In the genomic region with DNA sequence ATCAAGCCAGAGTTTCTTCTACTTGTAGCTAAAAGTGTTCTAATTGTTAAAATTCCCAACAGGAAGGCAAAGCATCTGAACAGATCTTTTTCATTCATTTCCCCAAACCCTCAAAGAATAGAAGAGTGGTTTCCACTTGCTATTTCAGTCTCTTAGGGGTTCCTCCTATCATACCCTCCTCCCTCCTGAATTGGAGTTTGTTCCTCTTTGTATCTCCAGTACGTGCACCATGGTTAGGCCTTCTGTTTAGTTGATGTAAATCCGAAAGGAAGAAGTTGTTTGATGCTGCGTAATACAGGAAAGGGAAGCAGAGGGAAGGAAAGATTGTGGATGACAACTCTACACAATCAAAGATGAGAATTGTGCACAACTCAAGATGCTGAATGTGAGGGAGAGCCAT, we compare ENCODE assay signal across 29 cellular contexts.
DNase-seq lines count a peak whose midpoint lies in the region; ATAC-seq and TF ChIP-seq lines count a peak whose summit lies in the region.
"Had no signal": no experiment of that assay in that cellular context is flagged by ENCODE, and none has a peak within 500 bp of the region (broad histone marks: within the 10 kb centered on the region; RNA-seq: fewer than 3 reads in every experiment).

No MANE protein-coding gene starts in this region.

- intact Hi-C loops in left lung (cut with DNase I) (no loop called here), lower leg skin (cut with DNase I; ENCODE audit: low total_unique reads) (no loop called here)
- intact Hi-C loops in activated T-helper 2 cell treated with anti-CD3 and anti-CD28 coated beads, Interferon-gamma antibody, Interleukin-2, Interleukin-4, amounts not matched to agents 10 μg/mL and 5 μg/mL and 100 μg/mL, durations not matched to agents 14 hours and 24 hours and 36 hours (cut with micrococcal nuclease) = no loop called here

- no peaks in the 10 kb centered on the region for H3K36me3 Mint-ChIP-seq in stimulated activated memory B cell treated with anti-CD40 and anti-IgM and Interleukin-4, amounts not matched to agents 10 μg/mL and 1 μg/mL and 100 μg/mL, for 72 hours
- H3K36me3 Mint-ChIP-seq in activated T-helper 2 cell treated with anti-CD3 and anti-CD28 coated beads, Interferon-gamma antibody, Interleukin-2, Interleukin-4, amounts not matched to agents 10 μg/mL and 5 μg/mL and 100 μg/mL, durations not matched to agents 14 hours and 24 hours and 36 hours (ENCODE audit: low read depth) = no peaks in the 10 kb centered on the region
- H3K36me3 Mint-ChIP-seq: activated naive CD4-positive, alpha-beta T cell treated with anti-CD3 and anti-CD28 coated beads, Interleukin-2, amount 50 U/mL, for 72 hours; CD4-positive, CD25-positive, alpha-beta regulatory T cell; immature natural killer cell; mesothelial cell of epicardium; naive B cell had no signal

- peaks cover 6% of the 10 kb centered on the region for H3K27me3 Mint-ChIP-seq in stimulated activated memory B cell treated with anti-CD40 and anti-IgM and Interleukin-4, amounts not matched to agents 10 μg/mL and 1 μg/mL and 100 μg/mL, for 72 hours
- peaks cover 3% of the 10 kb centered on the region for H3K27me3 Mint-ChIP-seq in activated T-helper 2 cell treated with anti-CD3 and anti-CD28 coated beads, Interferon-gamma antibody, Interleukin-2, Interleukin-4, amounts not matched to agents 10 μg/mL and 5 μg/mL and 100 μg/mL, durations not matched to agents 14 hours and 24 hours and 36 hours (ENCODE audit: low read depth)

- ATAC-seq in left lung (peak; percentile 43), HG03378 (IDR thresholded peaks at IDR 0.05; ENCODE audit: unreplicated experiment) (no peak)
- ATAC-seq in stimulated activated memory B cell treated with anti-CD40 and anti-IgM and Interleukin-4, amounts not matched to agents 10 μg/mL and 1 μg/mL and 100 μg/mL, for 72 hours = no peak
- ATAC-seq: activated naive CD4-positive, alpha-beta T cell treated with anti-CD3 and anti-CD28 coated beads, Interleukin-2, amount 50 U/mL, for 72 hours; left colon; PC-3 had no signal

- no peak overlapping the region for H3K27ac ChIP-seq in left lung
- H3K27ac ChIP-seq: neutrophil, prostate gland, sigmoid colon, tibial nerve had no signal

- 71 to 77% methylated on average over 3 of the region's 3 CpGs for WGBS in lower leg skin, 2 donors

- H3K36me3 ChIP-seq in left lung = no peaks in the 10 kb centered on the region
- H3K36me3 ChIP-seq: neutrophil, prostate gland, sigmoid colon, tibial nerve had no signal

- H3K27ac Mint-ChIP-seq in stimulated activated memory B cell treated with anti-CD40 and anti-IgM and Interleukin-4, amounts not matched to agents 10 μg/mL and 1 μg/mL and 100 μg/mL, for 72 hours = no peak overlapping the region
- H3K27ac Mint-ChIP-seq in activated T-helper 2 cell treated with anti-CD3 and anti-CD28 coated beads, Interferon-gamma antibody, Interleukin-2, Interleukin-4, amounts not matched to agents 10 μg/mL and 5 μg/mL and 100 μg/mL, durations not matched to agents 14 hours and 24 hours and 36 hours = no peak overlapping the region
- H3K27ac Mint-ChIP-seq: activated naive CD4-positive, alpha-beta T cell treated with anti-CD3 and anti-CD28 coated beads, Interleukin-2, amount 50 U/mL, for 72 hours; CD4-positive, CD25-positive, alpha-beta regulatory T cell; immature natural killer cell; mesothelial cell of epicardium; naive B cell had no signal

- H3K4me1 Mint-ChIP-seq in stimulated activated memory B cell treated with anti-CD40 and anti-IgM and Interleukin-4, amounts not matched to agents 10 μg/mL and 1 μg/mL and 100 μg/mL, for 72 hours = no peaks in the 10 kb centered on the region
- H3K4me1 Mint-ChIP-seq in activated T-helper 2 cell treated with anti-CD3 and anti-CD28 coated beads, Interferon-gamma antibody, Interleukin-2, Interleukin-4, amounts not matched to agents 10 μg/mL and 5 μg/mL and 100 μg/mL, durations not matched to agents 14 hours and 24 hours and 36 hours (ENCODE audit: low read depth) = no peaks in the 10 kb centered on the region
- H3K4me1 Mint-ChIP-seq: CD4-positive, CD25-positive, alpha-beta regulatory T cell; immature natural killer cell had no signal

- DNase-seq in CD1c-positive myeloid dendritic cell (ENCODE audit: extremely low spot score) (peak; percentile 39), Kasumi-1 (lab: John Stamatoyannopoulos, UW) (peak; percentile 88 to 94), OCI-M1 (lab: John Stamatoyannopoulos, UW) (peak; percentile 2), left lung (no peak), lower leg skin (ENCODE audit: low spot score in 2 of 2) (no peak)
- DNase-seq in activated T-helper 2 cell treated with anti-CD3 and anti-CD28 coated beads, Interferon-gamma antibody, Interleukin-2, Interleukin-4, amounts not matched to agents 10 μg/mL and 5 μg/mL and 100 μg/mL, durations not matched to agents 14 hours and 24 hours and 36 hours (ENCODE audit: low spot score) = no peak
- DNase-seq: activated CD4-positive, alpha-beta T cell treated with anti-CD3 and anti-CD28 coated beads for 48 hours; activated effector memory CD4-positive, alpha-beta T cell treated with Interleukin-2 at 50 U/mL for 16 hours; CD4-positive, CD25-positive, alpha-beta regulatory T cell; hypothalamus; immature natural killer cell; left colon; naive B cell; NCI-H1105; NCI-H187; NCI-H446 treated with DMSO at 0.1 percent for 48 hours; NCI-H82; PC-3; sigmoid colon; stimulated activated CD4-positive, alpha-beta T cell treated with anti-CD3 and anti-CD28 coated beads, Interleukin-12 subunit alpha, Interleukin-12 subunit beta, amount 100 ng/mL, for 4 hours; stimulated activated CD4-positive, alpha-beta T cell treated with anti-CD3 and anti-CD28 coated beads, Interleukin-2, amount 100 ng/mL, for 48 hours; SW 1271 had no signal

- TF ChIP-seq POLR2A in lower leg skin (IDR thresholded peaks at IDR 0.05) = no peak

- H3K4me3 ChIP-seq in left lung = no peak overlapping the region
- no peak overlapping the region for H3K4me3 ChIP-seq in lower leg skin (ENCODE audit: low read depth, poor library complexity, severe bottlenecking)
- H3K4me3 ChIP-seq: prostate gland, sigmoid colon, tibial nerve had no signal

- TF ChIP-seq CTCF in left lung (IDR thresholded peaks at IDR 0.05) (no peak), lower leg skin (IDR thresholded peaks at IDR 0.05) (no peak)

- no peaks in the 10 kb centered on the region for H3K4me1 ChIP-seq in left lung
- H3K4me1 ChIP-seq: prostate gland, tibial nerve had no signal

- H3K4me3 Mint-ChIP-seq in stimulated activated memory B cell treated with anti-CD40 and anti-IgM and Interleukin-4, amounts not matched to agents 10 μg/mL and 1 μg/mL and 100 μg/mL, for 72 hours = no peak overlapping the region
- H3K4me3 Mint-ChIP-seq in activated T-helper 2 cell treated with anti-CD3 and anti-CD28 coated beads, Interferon-gamma antibody, Interleukin-2, Interleukin-4, amounts not matched to agents 10 μg/mL and 5 μg/mL and 100 μg/mL, durations not matched to agents 14 hours and 24 hours and 36 hours (ENCODE audit: low read depth) = no peak overlapping the region
- H3K4me3 Mint-ChIP-seq: CD4-positive, CD25-positive, alpha-beta regulatory T cell; immature natural killer cell; mesothelial cell of epicardium; naive B cell had no signal

- H3K27me3 ChIP-seq in left lung = no peaks in the 10 kb centered on the region
- H3K27me3 ChIP-seq: neutrophil, sigmoid colon, tibial nerve had no signal

- no peaks in the 10 kb centered on the region for H3K9me3 Mint-ChIP-seq in stimulated activated memory B cell treated with anti-CD40 and anti-IgM and Interleukin-4, amounts not matched to agents 10 μg/mL and 1 μg/mL and 100 μg/mL, for 72 hours
- no peaks in the 10 kb centered on the region for H3K9me3 Mint-ChIP-seq in activated T-helper 2 cell treated with anti-CD3 and anti-CD28 coated beads, Interferon-gamma antibody, Interleukin-2, Interleukin-4, amounts not matched to agents 10 μg/mL and 5 μg/mL and 100 μg/mL, durations not matched to agents 14 hours and 24 hours and 36 hours
- H3K9me3 Mint-ChIP-seq: activated naive CD4-positive, alpha-beta T cell treated with anti-CD3 and anti-CD28 coated beads, Interleukin-2, amount 50 U/mL, for 72 hours; immature natural killer cell had no signal

- H3K9me3 ChIP-seq in left lung = no peaks in the 10 kb centered on the region
- H3K9me3 ChIP-seq: neutrophil, prostate gland, sigmoid colon, tibial nerve had no signal

Comparison
In these comparisons a context has a peak if more than half of its experiments do, and no peak if none do; other contexts are left out.
1. DNase-seq: peak in CD1c-positive myeloid dendritic cell (single experiment), Kasumi-1 (2 of 2) and OCI-M1 (single experiment); none in left lung (0 of 2), lower leg skin (0 of 2) and activated T-helper 2 cell treated with anti-CD3 and anti-CD28 coated beads, Interferon-gamma antibody, Interleukin-2, Interleukin-4, amounts not matched to agents 10 μg/mL and 5 μg/mL and 100 μg/mL, durations not matched to agents 14 hours and 24 hours and 36 hours (single experiment).